ENCODE assay signal across 8 cellular contexts in the genomic region with DNA sequence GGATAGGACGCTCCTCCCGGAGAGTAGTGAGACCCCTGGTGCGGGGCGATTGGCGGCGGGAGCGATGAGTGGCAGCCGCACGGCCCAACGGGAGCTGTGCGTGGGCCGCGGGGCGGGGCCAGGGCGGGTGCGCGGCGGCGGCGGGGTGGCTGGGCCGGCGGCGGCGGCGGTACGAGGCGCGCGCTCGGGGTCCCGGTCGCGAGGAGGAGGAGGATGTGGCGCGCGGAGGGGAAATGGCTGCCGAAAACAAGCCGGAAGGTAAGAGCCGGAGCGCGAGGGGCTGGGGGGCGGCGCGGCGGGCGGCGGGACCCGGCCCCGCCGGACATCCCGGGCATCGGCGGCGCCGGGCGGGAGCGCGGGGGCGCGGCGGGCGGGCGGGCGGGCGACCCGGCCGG. TPM values are rescaled to one million over a fixed set of nuclear protein-coding genes. Genes with fewer than 3 reads are reported as not detected.
DNase-seq lines count a peak whose midpoint lies in the region; ATAC-seq, FAIRE-seq and TF ChIP-seq lines count a peak whose summit lies in the region.

Gene CAMTA1 (plus strand): TSS at position 137 of the 395 bp plus-strand sequence. CDS start 77 bp downstream, at position 214.

- H3K9ac ChIP-seq in SK-N-SH, result peak within 1 kb of the TSS; percentile 88
- peak within 1 kb of the TSS; percentile 82 to 95 for H3K9ac ChIP-seq in K562 (ENCODE audit: insufficient read depth in 1 of 2, low read depth in 2 of 2, low read length in 2 of 2)

- no TSS peak for BruUV-seq in K562 (replicated peaks; lab: Mats Ljungman, UMichigan)

- H4K20me1 ChIP-seq in SK-N-SH (ENCODE audit: insufficient read depth) (peaks cover 38% of the 10 kb centered on the region), K562 (replicated peaks; ENCODE audit: control insufficient read depth, insufficient read depth, low read length) (peaks cover 24% of the 10 kb centered on the region)

- H3K9me3 ChIP-seq in SK-N-SH, result no peaks in the 10 kb centered on the region
- no peaks in the 10 kb centered on the region for H3K9me3 ChIP-seq in K562 (replicated peaks; ENCODE audit: control insufficient read depth, insufficient read depth, low read depth, low read length)

- TF ChIP-seq POLR2A in K562 (conservative IDR thresholded peaks at IDR 0.05) (no peak), erythroblast (IDR thresholded peaks at IDR 0.05; ENCODE audit: low read length) (no peak)

- H2AFZ ChIP-seq in SK-N-SH (ENCODE audit: low read depth), result peak within 1 kb of the TSS; percentile 94
- peak within 1 kb of the TSS; percentile 90 for H2AFZ ChIP-seq in K562 (ENCODE audit: low read depth, low read length)

- peaks cover 9% of the 10 kb centered on the region for H3K9me1 ChIP-seq in K562 (ENCODE audit: control insufficient read depth, insufficient read depth, low read length)

- no peak for ATAC-seq in SK-N-SH treated with all-trans-retinoic acid at 6 μM for 48 hours
- ATAC-seq in HG03571 (IDR thresholded peaks at IDR 0.05; ENCODE audit: unreplicated experiment), result peak; percentile 70
- ATAC-seq in K562, result no peak
- ATAC-seq in left colon, result no peak

- CTCF ChIA-PET in SK-N-SH (lab: Yijun Ruan, JAX) (interaction anchor here (0.6 to 2.6 kb wide), 8 partner anchors 8 to 862 kb away, joined by 3 to 10 read pairs (median 4); no protein-coding TSS in a partner anchor), K562 (lab: Yijun Ruan, JAX; ENCODE audit: low intra/inter-chr PET ratio) (no interaction called here)

- in situ Hi-C loops in K562 (cut with MboI), result no loop called here

- peaks cover 0 to 14% of the 10 kb centered on the region in 2 experiments; a peak in 3 of 4 replicates for H3K4me1 ChIP-seq in SK-N-SH (ENCODE audit: control insufficient read depth in 1 of 2, insufficient read depth in 2 of 2, low read depth in 1 of 2, low read length in 1 of 2)
- H3K4me1 ChIP-seq in K562 (replicated peaks in 1 of 2; ENCODE audit: control insufficient read depth in 2 of 2, insufficient read depth in 2 of 2, low read length in 2 of 2), result peaks cover 13 to 23% of the 10 kb centered on the region in 2 experiments; a peak in 4 of 5 replicates

- H3K27ac ChIP-seq in SK-N-SH (ENCODE audit: low read depth in 2 of 2, low read length in 1 of 2), result peak within 1 kb of the TSS; percentile 92 to 96
- H3K27ac ChIP-seq in K562 (ENCODE audit: extremely low read depth, low read depth, low read length), result peak within 1 kb of the TSS; percentile 97
- H3K27ac ChIP-seq in substantia nigra (ENCODE audit: low read depth, low read length, poor library complexity, severe bottlenecking), result peak within 1 kb of the TSS; percentile 90

- DNase-seq in SK-N-SH (peak; percentile 98), K562 (ENCODE audit: extremely low read depth in 1 of 4, low spot score in 3 of 4) (no peak), left colon (no peak), substantia nigra (lab: John Stamatoyannopoulos, UW) (peak in 1 of 49 donors; percentile 98), NCI-H1092 (lab: John Stamatoyannopoulos, UW) (no peak), erythroblast (lab: John Stamatoyannopoulos, UW) (no peak)

- FAIRE-seq in K562 (lab: Jason Lieb, UNC), result no peak

- peak within 1 kb of the TSS; percentile 94 for H3K4me2 ChIP-seq in SK-N-SH
- H3K4me2 ChIP-seq in K562 (ENCODE audit: insufficient read depth, low read length), result peak within 1 kb of the TSS; percentile 83

- intact Hi-C loops in K562 (cut with micrococcal nuclease), result loop anchor here (5.0 kb wide), 1 partner anchor 58 kb away; no protein-coding TSS in a partner anchor
- intact Hi-C loops in left colon (cut with DNase I, micrococcal nuclease), result no loop called here

- H3K27me3 ChIP-seq in SK-N-SH (ENCODE audit: insufficient read depth), result no peaks in the 10 kb centered on the region
- H3K27me3 ChIP-seq in K562 (ENCODE audit: control insufficient read depth in 2 of 2, insufficient read depth in 2 of 2, low read length in 2 of 2), result no peaks in the 10 kb centered on the region

- 0% methylated on average over 1 of the region's 67 CpGs for WGBS in SK-N-SH (ENCODE audit: low lambda C conversion rate)
- WGBS in K562 (ENCODE audit: insufficient coverage, low coverage, missing lambda C conversion rate), result 0% methylated on average over 11 of the region's 67 CpGs

- H3K36me3 ChIP-seq in SK-N-SH (replicated peaks in 1 of 2; ENCODE audit: control insufficient read depth in 1 of 2, insufficient read depth in 2 of 2, low read length in 1 of 2) (peaks cover 3 to 4% of the 10 kb centered on the region in 2 experiments), K562 (ENCODE audit: control insufficient read depth, insufficient read depth, low read length) (0 out of 3 replicates have a peak, but pooled peaks cover 4% of the 10 kb centered on the region)

- H3K4me3 ChIP-seq in SK-N-SH (ENCODE audit: low read depth in 2 of 2, low read length in 1 of 2), result peak within 1 kb of the TSS; percentile 79 to 84
- H3K4me3 ChIP-seq in K562, result peak within 1 kb of the TSS; percentile 96

- no peaks in the 10 kb centered on the region for H3K9me2 ChIP-seq in SK-N-SH

- no peak for TF ChIP-seq EP300 in SK-N-SH (IDR thresholded peaks at IDR 0.05; ENCODE audit: borderline replicate concordance in 1 of 2, low read depth in 1 of 2, low read length in 1 of 2)
- TF ChIP-seq EP300 in K562 (IDR thresholded peaks at IDR 0.05; ENCODE audit: low read length), result no peak

- peaks cover 51% of the 10 kb centered on the region for H3K79me2 ChIP-seq in SK-N-SH (ENCODE audit: insufficient read depth)
- peaks cover 52% of the 10 kb centered on the region for H3K79me2 ChIP-seq in K562 (ENCODE audit: control insufficient read depth, insufficient read depth, low read length)

- H3F3A ChIP-seq in SK-N-SH (replicated peaks; ENCODE audit: insufficient read depth), result peaks cover 6% of the 10 kb centered on the region

- POLR2A ChIA-PET in SK-N-SH (lab: Yijun Ruan, JAX), result interaction anchor here (0.6 to 1.2 kb wide), 4 partner anchors 84 to 844 kb away, joined by 3 to 4 read pairs (median 3); partner anchors contain the start of genes DNAJC11 and PLEKHG5
- POLR2A ChIA-PET in K562 (lab: Yijun Ruan, JAX), result interaction anchor here (0.6 to 1.4 kb wide), 14 partner anchors 14 to 439 kb away, joined by 3 to 10 read pairs (median 4); no protein-coding TSS in a partner anchor

- no peak for TF ChIP-seq CTCF in SK-N-SH (IDR thresholded peaks at IDR 0.05)
- no peak for TF ChIP-seq CTCF in K562 (IDR thresholded peaks at IDR 0.05 in 2 of 3, conservative IDR thresholded peaks at IDR 0.05 in 1 of 3; ENCODE audit: insufficient read depth in 2 of 3, low read depth in 1 of 3, low read length in 3 of 3)

- TF ChIP-seq RAD21 in SK-N-SH (IDR thresholded peaks at IDR 0.05; ENCODE audit: low read length), result no peak
- no peak for TF ChIP-seq RAD21 in K562 (CRISPR knock-in tag; conservative IDR thresholded peaks at IDR 0.05 in 1 of 2, IDR thresholded peaks at IDR 0.05 in 1 of 2)

TF ChIP-seq in SK-N-SH, 30 proteins besides CTCF, POLR2A, EP300 and RAD21 (continues in another document):
- no peak for TF ChIP-seq SMC3 (IDR thresholded peaks at IDR 0.05; ENCODE audit: low read depth, low read length)

TF ChIP-seq in SK-N-SH treated with all-trans-retinoic acid at 6 μM for 48 hours, 23 proteins besides CTCF, POLR2A, EP300 and RAD21 (continues in another document):
- TF ChIP-seq CSDC2 (CRISPR knock-in tag; IDR thresholded peaks at IDR 0.05) (no peak), ISL1 (CRISPR knock-in tag; IDR thresholded peaks at IDR 0.05) (no peak), ESRRG (CRISPR knock-in tag; IDR thresholded peaks at IDR 0.05) (no peak), ZNF565 (CRISPR knock-in tag; conservative IDR thresholded peaks at IDR 0.05; ENCODE audit: low read depth) (no peak), ZNF8 (CRISPR knock-in tag; IDR thresholded peaks at IDR 0.05) (no peak), ZFP3 (CRISPR knock-in tag; IDR thresholded peaks at IDR 0.05) (no peak)

TF ChIP-seq in K562, 482 proteins besides CTCF, POLR2A, EP300 and RAD21 (continues in another document):
- TF ChIP-seq KDM2B (CRISPR knock-in tag; IDR thresholded peaks at IDR 0.05) (no peak), RAD51 (IDR thresholded peaks at IDR 0.05; ENCODE audit: borderline replicate concordance, low read depth) (no peak)

RNA-seq across cellular contexts. Expression of gene CAMTA1, which starts in this region (rescaled TPM):
- polyA plus RNA-seq in SK-N-SH (2012; rRNA removed) (44.1 and 63.1 TPM in 2 replicates), K562 (2011; rRNA removed) (45.4 and 57.4 TPM in 2 replicates), K562 (2014; fragmentation: Illumina TruSeq; extraction: Trizol) (137 and 161 TPM in 2 replicates), K562 (2014; fragmentation: Nextera tagmentation; extraction: Ambion mirVana) (10 to 100 TPM; 59.8 to 77.4 TPM), K562 (2014; rRNA removed) (81.0 and 98.3 TPM in 2 replicates)
- polyA plus RNA-seq in SK-N-SH (2012; cell fraction: cytosol; rRNA removed), result 86.4 and 126 TPM in 2 replicates
- polyA plus RNA-seq in SK-N-SH (2012; cell fraction: nucleus; rRNA removed), result 17.2 and 18.0 TPM in 2 replicates
- 20.6 and 31.7 TPM in 2 replicates for total RNA-seq in K562 (2011; cell fraction: chromatin; rRNA removed; ENCODE audit: low replicate concordance)
- total RNA-seq in K562 (2011; cell fraction: nucleolus; rRNA removed), result 11.8 and 14.1 TPM in 2 replicates
- 35.6 and 49.6 TPM in 2 replicates for total RNA-seq in K562 (2011; cell fraction: nucleoplasm; rRNA removed)
- total RNA-seq in K562 (2014; rRNA removed) (41.8 and 43.9 TPM in 2 replicates), K562 (2014; rRNA removed; fragmentation: Illumina TruSeq; extraction: Trizol) (61.2 and 66.8 TPM in 2 replicates), K562 (2015; rRNA removed; fragmentation: Illumina TruSeq; extraction: Trizol) (53.0 and 65.9 TPM in 2 replicates), K562 (2021) (72.4 and 74.7 TPM in 2 replicates), left colon (10 to 100 TPM; 76.6 to 85.8 TPM)
- polyA plus RNA-seq in K562 (2011; cell fraction: cytosol; rRNA removed), result 13.7 and 47.2 TPM in 2 replicates
- polyA plus RNA-seq in K562 (2011; cell fraction: nucleus; rRNA removed), result 11.8 and 21.1 TPM in 2 replicates
- 58.8 and 114 TPM in 2 replicates for polyA plus RNA-seq in K562 (2012)
- polyA minus RNA-seq in K562 (2011; rRNA and poly(A)+ RNA removed), result 19.2 and 21.2 TPM in 2 replicates
- polyA minus RNA-seq in K562 (2011; cell fraction: cytosol; rRNA and poly(A)+ RNA removed), result 10.4 and 12.7 TPM in 2 replicates
- polyA minus RNA-seq in K562 (2011; cell fraction: nucleus; rRNA and poly(A)+ RNA removed), result 12.7 and 15.7 TPM in 2 replicates

Comparison
In these comparisons a context has a peak if more than half of its experiments do, and no peak if none do; other contexts are left out.
1. Of the 27 proteins assayed by ChIP-seq in both K562 and SK-N-SH: peak only in K562: YY1; only in SK-N-SH: TAF1; in both: none; in neither: 24; mixed calls (peak in some experiments, not most) for 1.